ENCODE assay signal across 13 cellular contexts in the genomic region with DNA sequence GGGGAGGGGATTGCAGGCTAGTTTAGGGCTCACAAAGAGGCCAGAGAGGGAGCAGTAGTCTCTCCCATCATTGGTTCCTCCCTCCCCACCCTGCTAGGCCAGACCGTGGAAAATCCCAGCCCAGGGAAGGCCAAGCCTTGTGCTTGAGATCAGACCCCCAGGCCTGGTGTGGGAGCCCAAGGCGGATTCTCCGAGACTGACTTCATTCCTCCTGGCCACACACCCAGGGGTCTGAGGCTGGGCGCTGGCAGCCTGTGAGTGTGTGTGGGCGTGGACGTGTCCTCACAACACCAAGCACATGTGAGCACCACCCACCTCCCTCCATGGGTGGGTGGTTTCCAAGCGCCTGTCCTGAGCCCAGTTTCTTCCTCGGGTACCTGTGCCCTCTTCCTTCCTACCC. TPM values are rescaled to one million over a fixed set of nuclear protein-coding genes. Genes with fewer than 3 reads are reported as not detected.
DNase-seq lines count a peak whose midpoint lies in the region; ATAC-seq and TF ChIP-seq lines count a peak whose summit lies in the region.
"Had no signal": no experiment of that assay in that cellular context is flagged by ENCODE, and none has a peak within 500 bp of the region (broad histone marks: within the 10 kb centered on the region; RNA-seq: fewer than 3 reads in every experiment).

No MANE protein-coding gene starts in this region.

- H3K36me3 Mint-ChIP-seq in brain, result no peaks in the 10 kb centered on the region
- no peaks in the 10 kb centered on the region for H3K36me3 Mint-ChIP-seq in CD8-positive, alpha-beta memory T cell

- H3K9me3 ChIP-seq in right cardiac atrium (ENCODE audit: control insufficient read depth, low read length) (no peaks in the 10 kb centered on the region), spleen (no peaks in the 10 kb centered on the region)
- H3K9me3 ChIP-seq in CD8-positive, alpha-beta memory T cell (ENCODE audit: low read length), result no peaks in the 10 kb centered on the region
- H3K9me3 ChIP-seq: pancreas had no signal

- TF ChIP-seq POLR2A in spleen (IDR thresholded peaks at IDR 0.05), result no peak

- H3K27me3 ChIP-seq in right cardiac atrium (ENCODE audit: control insufficient read depth, insufficient read depth), result no peaks in the 10 kb centered on the region
- peaks cover 0 to 73% (median 17%) of the 10 kb centered on the region in 7 donors for H3K27me3 ChIP-seq in spleen (replicated peaks in 1 of 7)
- no peaks in the 10 kb centered on the region for H3K27me3 ChIP-seq in CD8-positive, alpha-beta memory T cell (ENCODE audit: insufficient read depth, low read length, poor library complexity, severe bottlenecking)
- H3K27me3 ChIP-seq: pancreas had no signal

- H3K4me1 Mint-ChIP-seq in brain, result peaks cover 54% of the 10 kb centered on the region
- peaks cover 12 to 33% (median 20%) of the 10 kb centered on the region in 3 donors for H3K4me1 Mint-ChIP-seq in CD8-positive, alpha-beta memory T cell

- DNase-seq in HFF-Myc (ENCODE audit: extremely low read depth, low read depth) (no peak), right cardiac atrium (peak; percentile 84 to 91 (median 85)), spleen (peak; percentile 70), dermis blood vessel endothelial cell (no peak), cortex of kidney (lab: John Stamatoyannopoulos, UW) (no peak)
- no peak for DNase-seq in CD8-positive, alpha-beta memory T cell
- DNase-seq: effector memory CD8-positive, alpha-beta T cell; NCI-H1105 had no signal

- H3K27ac Mint-ChIP-seq in brain, result peak overlapping the region in 4 of 5 experiments; percentile 78 to 95 (median 86)
- no peak overlapping the region for H3K27ac Mint-ChIP-seq in CD8-positive, alpha-beta memory T cell
- H3K27ac Mint-ChIP-seq: effector memory CD8-positive, alpha-beta T cell; T-helper 2 cell treated with Interferon-gamma antibody and Interleukin-4, amounts not matched to agents 5 μg/mL and 100 μg/mL, for 36 hours had no signal

- peak overlapping the region; percentile 12 for H3K27ac ChIP-seq in right cardiac atrium (ENCODE audit: low read length)
- H3K27ac ChIP-seq in spleen, result peak overlapping the region in 5 of 8 donors; percentile 18 to 36 (median 24)
- H3K27ac ChIP-seq in CD8-positive, alpha-beta memory T cell (ENCODE audit: low read depth, low read length), result no peak overlapping the region
- H3K27ac ChIP-seq: pancreas had no signal

- TF ChIP-seq CTCF in HFF-Myc (IDR thresholded peaks at IDR 0.05; ENCODE audit: low read depth, low read length, missing control alignments), result no peak
- TF ChIP-seq CTCF in brain (conservative IDR thresholded peaks at IDR 0.05), result no peak
- no peak for TF ChIP-seq CTCF in spleen (IDR thresholded peaks at IDR 0.05 in 8 of 11, conservative IDR thresholded peaks at IDR 0.05 in 3 of 11)

- POLR2A ChIA-PET in CD8-positive, alpha-beta memory T cell (lab: Charles Lee), result no interaction called here

- peaks cover 25% of the 10 kb centered on the region for H3K27me3 Mint-ChIP-seq in brain
- no peaks in the 10 kb centered on the region for H3K27me3 Mint-ChIP-seq in CD8-positive, alpha-beta memory T cell
- H3K27me3 Mint-ChIP-seq: effector memory CD8-positive, alpha-beta T cell had no signal

- intact Hi-C loops in right cardiac atrium (cut with DNase I) (no loop called here), spleen (cut with DNase I; ENCODE audit: low total_unique reads) (no loop called here)

- no peaks in the 10 kb centered on the region for H3K9me3 Mint-ChIP-seq in brain
- H3K9me3 Mint-ChIP-seq in CD8-positive, alpha-beta memory T cell, result no peaks in the 10 kb centered on the region
- H3K9me3 Mint-ChIP-seq: effector memory CD8-positive, alpha-beta T cell; T-helper 2 cell treated with Interferon-gamma antibody and Interleukin-4, amounts not matched to agents 5 μg/mL and 100 μg/mL, for 36 hours had no signal

- peak overlapping the region; percentile 75 for H3K4me3 ChIP-seq in HFF-Myc (replicated peaks; ENCODE audit: low read depth, low read length)
- H3K4me3 ChIP-seq in right cardiac atrium (ENCODE audit: low read length), result no peak overlapping the region
- H3K4me3 ChIP-seq in spleen, result no peak overlapping the region
- H3K4me3 ChIP-seq in CD8-positive, alpha-beta memory T cell (ENCODE audit: low read length), result no peak overlapping the region
- H3K4me3 ChIP-seq: pancreas had no signal

- ATAC-seq in right cardiac atrium (peak; percentile 32 to 37), HG03520 (IDR thresholded peaks at IDR 0.05; ENCODE audit: unreplicated experiment) (no peak)
- ATAC-seq: effector memory CD8-positive, alpha-beta T cell; HCT116; pancreas had no signal

- no peaks in the 10 kb centered on the region for H3K36me3 ChIP-seq in spleen
- no peaks in the 10 kb centered on the region for H3K36me3 ChIP-seq in CD8-positive, alpha-beta memory T cell (ENCODE audit: insufficient read depth, low read length)
- H3K36me3 ChIP-seq: pancreas had no signal

- CTCF ChIA-PET in CD8-positive, alpha-beta memory T cell (lab: Charles Lee), result no interaction called here

- 68% methylated on average over 8 of the region's 8 CpGs for WGBS in right cardiac atrium
- 46 to 78% (median 73%) methylated on average over 5 to 8 of the region's 8 CpGs for WGBS in spleen, 5 donors

- H3K4me3 Mint-ChIP-seq in brain, result peak overlapping the region in 2 of 5 experiments; percentile 38 to 66
- H3K4me3 Mint-ChIP-seq in CD8-positive, alpha-beta memory T cell, result peak overlapping the region in 2 of 7 donors; percentile 20 to 60
- H3K4me3 Mint-ChIP-seq: effector memory CD8-positive, alpha-beta T cell; T-helper 2 cell treated with Interferon-gamma antibody and Interleukin-4, amounts not matched to agents 5 μg/mL and 100 μg/mL, for 36 hours had no signal

- peaks cover 10% of the 10 kb centered on the region for H3K4me1 ChIP-seq in right cardiac atrium (ENCODE audit: control insufficient read depth, insufficient read depth, low read length)
- H3K4me1 ChIP-seq in spleen, result peaks cover 12 to 71% (median 35%) of the 10 kb centered on the region in 6 donors
- peaks cover 6% of the 10 kb centered on the region for H3K4me1 ChIP-seq in CD8-positive, alpha-beta memory T cell (ENCODE audit: insufficient read depth, low read length)

RNA-seq across cellular contexts. Expression of gene LOXL1, which starts 4.1 kb away (rescaled TPM):
- polyA plus RNA-seq in brain (ENCODE audit: insufficient read depth, low read depth, low replicate concordance) (6.0 TPM), right cardiac atrium (29.8 TPM), spleen (10 to 100 TPM in 1 of 3 donors, 1 to 10 TPM in 2; 7.9 to 11.3 (median 9.4) TPM)
- total RNA-seq in right cardiac atrium (10 to 100 TPM; 17.4 to 41.0 (median 18.6) TPM), spleen (1 to 10 TPM; 3.3 to 9.4 (median 6.4) TPM), dermis blood vessel endothelial cell (0.68 and 0.70 TPM in 2 replicates)
- 1 to 10 TPM; 1.3 to 1.5 TPM for total RNA-seq in CD8-positive, alpha-beta memory T cell
- 3.1 TPM for polyA plus RNA-seq in CD8-positive, alpha-beta memory T cell

RNA-seq across cellular contexts. Expression of gene TBC1D21, which starts 57.0 kb away (rescaled TPM):
- polyA plus RNA-seq in brain (ENCODE audit: insufficient read depth, low read depth, low replicate concordance) (not detected), right cardiac atrium (not detected), spleen (not detected)
- total RNA-seq in right cardiac atrium (not detected), spleen (not detected), dermis blood vessel endothelial cell (not detected in 2 replicates)
- total RNA-seq in CD8-positive, alpha-beta memory T cell, result not detected
- not detected for polyA plus RNA-seq in CD8-positive, alpha-beta memory T cell
- total RNA-seq: pancreas had no signal
- polyA plus RNA-seq: pancreas had no signal

Comparison
In these comparisons a context has a peak if more than half of its experiments do, and no peak if none do; other contexts are left out.
1. DNase-seq: peak in right cardiac atrium (3 of 3) and spleen (single experiment); none in HFF-Myc (single experiment), dermis blood vessel endothelial cell (single experiment), cortex of kidney (single experiment) and CD8-positive, alpha-beta memory T cell (0 of 5).
2. H3K27ac Mint-ChIP-seq: peak in brain (4 of 5); none in CD8-positive, alpha-beta memory T cell (0 of 8).